ENCODE assay signal across 25 cellular contexts in the genomic region with DNA sequence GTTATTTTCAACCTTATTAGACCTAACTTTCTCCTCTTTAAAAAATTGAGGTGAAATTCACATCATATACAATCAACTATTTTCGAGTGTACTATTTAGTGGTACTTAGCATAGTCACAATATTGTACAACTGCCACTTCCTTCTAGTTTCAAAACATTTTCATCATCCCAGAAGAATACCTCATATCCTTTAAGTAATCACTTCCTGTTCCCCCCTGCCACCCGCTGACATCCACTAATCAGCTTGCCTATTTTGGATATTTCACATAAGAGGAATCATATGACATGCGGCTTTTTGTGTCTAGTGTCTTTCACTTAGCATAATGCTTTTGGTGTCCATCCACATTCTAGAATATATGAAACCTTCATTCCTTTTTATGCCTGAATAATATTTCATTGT.
"Had no signal": no experiment of that assay in that cellular context is flagged by ENCODE, and none has a peak within 500 bp of the region (broad histone marks: within the 10 kb centered on the region; RNA-seq: fewer than 3 reads in every experiment).

No MANE protein-coding gene starts in this region.

- H3K4me1 ChIP-seq: breast epithelium, foreskin keratinocyte, heart left ventricle, right lobe of liver, testis, transverse colon had no signal

- H3K27ac ChIP-seq: breast epithelium, foreskin keratinocyte, heart left ventricle, right lobe of liver, testis, transverse colon had no signal

- H3K27me3 ChIP-seq: breast epithelium, foreskin keratinocyte, heart left ventricle, right lobe of liver, testis, transverse colon had no signal

- H3K4me3 ChIP-seq: breast epithelium, heart left ventricle, right lobe of liver, testis, transverse colon had no signal

- H3K36me3 ChIP-seq: breast epithelium, heart left ventricle, right lobe of liver, transverse colon had no signal

- DNase-seq: activated CD4-positive, alpha-beta memory T cell treated with anti-CD3 and anti-CD28 coated beads, Interleukin-2, amount 10 ng/mL, durations not matched to agents 7 days and 5 days; activated CD4-positive, alpha-beta T cell treated with anti-CD3 and anti-CD28 coated beads for 1 hour; activated CD4-positive, alpha-beta T cell treated with anti-CD3 and anti-CD28 coated beads, Interleukin-2, amount 10 ng/mL, durations not matched to agents 7 days and 5 days; activated CD8-positive, alpha-beta memory T cell treated with anti-CD3 and anti-CD28 coated beads, Interleukin-2, amount 50 U/mL, for 48 hours; activated gamma-delta T cell treated with Interleukin-2 at 50 U/mL for 16 hours; activated T-cell treated with anti-CD3 and anti-CD28 coated beads, Interleukin-2, amount 50 U/mL, for 4 hours; endodermal cell; foreskin keratinocyte; heart left ventricle; hypothalamus; immature natural killer cell; kidney; left colon; mammary epithelial cell; right lobe of liver; stimulated activated CD4-positive, alpha-beta T cell treated with anti-CD3 and anti-CD28 coated beads, Interleukin-4, amount 100 ng/mL, for 1 hour; stimulated activated naive CD8-positive, alpha-beta T cell treated with anti-CD3 and anti-CD28 coated beads, Interleukin-15, Interleukin-2, amounts not matched to agents 100 U/mL and 50 U/mL, for 24 hours; T-helper 9 cell; testis; transverse colon had no signal

- ATAC-seq: activated naive CD4-positive, alpha-beta T cell treated with anti-CD3 and anti-CD28 coated beads, Interleukin-2, amount 50 U/mL, for 72 hours; activated T-cell treated with anti-CD3 and anti-CD28 coated beads, Interleukin-2, amount 50 U/mL, for 4 hours; activated T-helper 17 cell treated with anti-CD3 and anti-CD28 coated beads, Interleukin-2, amount 50 U/mL, for 72 hours; esophagus mucosa; foreskin keratinocyte; heart left ventricle; left colon; right lobe of liver; stimulated activated naive CD8-positive, alpha-beta T cell treated with anti-CD3 and anti-CD28 coated beads, Interleukin-15, Interleukin-2, amounts not matched to agents 100 U/mL and 50 U/mL, for 24 hours; WTC11 had no signal

- H3K9me3 ChIP-seq: breast epithelium, heart left ventricle, right lobe of liver, testis, transverse colon had no signal
